12 cellular contexts compared by ENCODE assay signal in genomic region chr6:4581468-4582420, GRCh38.
A peak's percentile ranks its signal among the peaks of the same experiment; 100 is the strongest.
DNase-seq lines count a peak whose midpoint lies in the region; ATAC-seq and TF ChIP-seq lines count a peak whose summit lies in the region.
"Had no signal": no experiment of that assay in that cellular context is flagged by ENCODE, and none has a peak within 500 bp of the region (broad histone marks: within the 10 kb centered on the region; RNA-seq: fewer than 3 reads in every experiment).

No MANE protein-coding gene starts in this region.

- peak overlapping the region; percentile 87 for H3K27ac ChIP-seq in SJSA1

- peak; percentile 97 for DNase-seq in AG10803 (ENCODE audit: low read depth)
- DNase-seq in SJSA1 (ENCODE audit: low read depth in 1 of 2, low spot score in 2 of 2): peak; percentile 80 to 84
- DNase-seq in fibroblast of peridontal ligament (ENCODE audit: extremely low read depth): peak; percentile 45
- peak; percentile 87 for DNase-seq in non-pigmented ciliary epithelial cell (ENCODE audit: low read depth)
- no peak for DNase-seq in medulla oblongata (ENCODE audit: extremely low spot score)
- no peak for DNase-seq in activated CD8-positive, alpha-beta T cell treated with anti-CD3 and anti-CD28 coated beads, Interleukin-2, amount 10 ng/mL, durations not matched to agents 7 days and 5 days
- DNase-seq: activated CD4-positive, alpha-beta memory T cell treated with anti-CD3 and anti-CD28 coated beads for 36 hours; NCI-H2029; SHP77 treated with DMSO at 0.1 percent for 48 hours had no signal

- H3K4me1 Mint-ChIP-seq in activated CD8-positive, alpha-beta T cell treated with anti-CD3 and anti-CD28 coated beads, Interleukin-2, amount 10 ng/mL, durations not matched to agents 7 days and 5 days (ENCODE audit: low read depth): no peaks in the 10 kb centered on the region
- H3K4me1 Mint-ChIP-seq: central memory CD8-positive, alpha-beta T cell had no signal

- H3K9me3 Mint-ChIP-seq in activated CD8-positive, alpha-beta T cell treated with anti-CD3 and anti-CD28 coated beads, Interleukin-2, amount 10 ng/mL, durations not matched to agents 7 days and 5 days (ENCODE audit: insufficient read depth): no peaks in the 10 kb centered on the region
- H3K9me3 Mint-ChIP-seq: activated CD4-positive, alpha-beta memory T cell treated with anti-CD3 and anti-CD28 coated beads for 36 hours; central memory CD8-positive, alpha-beta T cell had no signal

- H3K27me3 Mint-ChIP-seq in activated CD8-positive, alpha-beta T cell treated with anti-CD3 and anti-CD28 coated beads, Interleukin-2, amount 10 ng/mL, durations not matched to agents 7 days and 5 days (ENCODE audit: low read depth): peaks cover 5% of the 10 kb centered on the region

- H3K4me1 ChIP-seq in SJSA1 (replicated peaks): peaks cover 44% of the 10 kb centered on the region

- H3K27me3 ChIP-seq in SJSA1 (replicated peaks): no peaks in the 10 kb centered on the region

- no peak overlapping the region for H3K4me3 Mint-ChIP-seq in activated CD8-positive, alpha-beta T cell treated with anti-CD3 and anti-CD28 coated beads, Interleukin-2, amount 10 ng/mL, durations not matched to agents 7 days and 5 days
- H3K4me3 Mint-ChIP-seq: activated CD4-positive, alpha-beta memory T cell treated with anti-CD3 and anti-CD28 coated beads for 36 hours; central memory CD8-positive, alpha-beta T cell had no signal

- CTCF ChIA-PET in activated CD8-positive, alpha-beta T cell treated with anti-CD3 and anti-CD28 coated beads, Interleukin-2, amount 10 ng/mL, durations not matched to agents 7 days and 5 days (lab: Charles Lee): no interaction called here

- POLR2A ChIA-PET in activated CD8-positive, alpha-beta T cell treated with anti-CD3 and anti-CD28 coated beads, Interleukin-2, amount 10 ng/mL, durations not matched to agents 7 days and 5 days (lab: Charles Lee): no interaction called here

- H3K36me3 ChIP-seq in SJSA1: no peaks in the 10 kb centered on the region

- H3K36me3 Mint-ChIP-seq in activated CD8-positive, alpha-beta T cell treated with anti-CD3 and anti-CD28 coated beads, Interleukin-2, amount 10 ng/mL, durations not matched to agents 7 days and 5 days (ENCODE audit: low read depth): no peaks in the 10 kb centered on the region
- H3K36me3 Mint-ChIP-seq: activated CD4-positive, alpha-beta memory T cell treated with anti-CD3 and anti-CD28 coated beads for 36 hours had no signal

- no peak for ATAC-seq in HG02610 (IDR thresholded peaks at IDR 0.05; ENCODE audit: unreplicated experiment)
- no peak for ATAC-seq in HG03039 (IDR thresholded peaks at IDR 0.05; ENCODE audit: unreplicated experiment)
- no peak for ATAC-seq in activated CD8-positive, alpha-beta T cell treated with anti-CD3 and anti-CD28 coated beads, Interleukin-2, amount 10 ng/mL, durations not matched to agents 7 days and 5 days

- no peak for TF ChIP-seq CTCF in AG10803 (conservative IDR thresholded peaks at IDR 0.05; ENCODE audit: low read length)

- no peak overlapping the region for H3K27ac Mint-ChIP-seq in activated CD8-positive, alpha-beta T cell treated with anti-CD3 and anti-CD28 coated beads, Interleukin-2, amount 10 ng/mL, durations not matched to agents 7 days and 5 days
- H3K27ac Mint-ChIP-seq: activated CD4-positive, alpha-beta memory T cell treated with anti-CD3 and anti-CD28 coated beads for 36 hours had no signal

- H3K4me3 ChIP-seq in AG10803 (ENCODE audit: low read length) (no peak overlapping the region), SJSA1 (no peak overlapping the region)

- peaks cover 12% of the 10 kb centered on the region for H3K9me3 ChIP-seq in SJSA1 (replicated peaks)

Comparison
In these comparisons a context has a peak if more than half of its experiments do, and no peak if none do; other contexts are left out.
1. DNase-seq: peak in AG10803 (single experiment), SJSA1 (2 of 2), fibroblast of peridontal ligament (single experiment) and non-pigmented ciliary epithelial cell (single experiment); none in medulla oblongata (single experiment) and activated CD8-positive, alpha-beta T cell treated with anti-CD3 and anti-CD28 coated beads, Interleukin-2, amount 10 ng/mL, durations not matched to agents 7 days and 5 days (single experiment).